Comparison of ENCODE assay signal across 12 cellular contexts in the genomic region with DNA sequence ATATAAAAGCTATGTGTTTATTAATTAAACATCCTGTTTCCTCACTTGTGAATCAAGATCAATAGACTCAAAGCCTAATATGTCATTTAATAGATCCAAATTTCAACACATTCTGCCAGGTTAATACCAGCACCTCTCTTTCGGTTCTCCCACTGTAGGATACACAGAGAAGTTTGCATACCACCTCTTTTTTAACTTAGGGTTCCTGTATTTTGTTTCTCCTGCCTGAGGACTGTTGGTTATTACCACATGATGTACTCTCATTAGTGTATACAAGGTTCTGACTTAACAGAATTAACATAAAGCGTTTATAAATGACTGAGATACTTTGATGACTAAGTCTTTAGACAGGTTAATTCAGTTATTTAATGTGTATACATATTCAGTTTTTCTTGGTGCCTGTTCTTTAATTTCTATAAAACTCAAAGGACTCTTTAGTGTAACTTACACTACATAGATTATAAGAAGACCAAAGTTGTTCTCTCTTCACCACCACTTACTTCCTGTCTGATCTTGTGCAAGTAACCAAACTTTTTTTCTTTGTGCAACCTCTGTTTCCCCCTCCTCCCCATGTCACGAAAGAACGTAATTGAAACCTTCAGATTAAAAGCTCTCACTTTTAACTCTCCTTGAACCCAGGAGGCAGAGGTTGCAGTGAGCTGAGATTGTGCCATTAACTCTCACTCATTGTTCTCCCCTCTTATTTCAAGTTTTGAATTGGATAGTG.
DNase-seq lines count a peak whose midpoint lies in the region; ATAC-seq, FAIRE-seq and TF ChIP-seq lines count a peak whose summit lies in the region.
"Had no signal": no experiment of that assay in that cellular context is flagged by ENCODE, and none has a peak within 500 bp of the region (broad histone marks: within the 10 kb centered on the region; RNA-seq: fewer than 3 reads in every experiment).

No MANE protein-coding gene starts in this region.

- no peak overlapping the region for H3K27ac Mint-ChIP-seq in GM23338

- peak overlapping the region; percentile 10; the same call in 1 of the 2 replicates for H3K27ac ChIP-seq in GM23338 (ENCODE audit: low read depth)
- H3K27ac ChIP-seq in muscle layer of duodenum (ENCODE audit: low read length): peak overlapping the region; percentile 17
- H3K27ac ChIP-seq: breast epithelium had no signal

- H3K79me2 ChIP-seq in GM23338 (replicated peaks; ENCODE audit: insufficient read depth): peaks cover 25% of the 10 kb centered on the region

- H3K36me3 ChIP-seq in GM23338 (ENCODE audit: insufficient read depth): peaks cover 16% of the 10 kb centered on the region
- peaks cover 6 to 11% of the 10 kb centered on the region in 2 donors for H3K36me3 ChIP-seq in muscle layer of duodenum (ENCODE audit: control insufficient read depth in 1 of 2, insufficient read depth in 2 of 2, low read length in 2 of 2)
- H3K36me3 ChIP-seq: breast epithelium had no signal

- H3K27me3 ChIP-seq in GM23338 (ENCODE audit: insufficient read depth) (no peaks in the 10 kb centered on the region), muscle layer of duodenum (ENCODE audit: low read depth, low read length) (no peaks in the 10 kb centered on the region)
- H3K27me3 ChIP-seq: breast epithelium had no signal

- TF ChIP-seq CTCF in GM12865 (IDR thresholded peaks at IDR 0.05; ENCODE audit: insufficient read depth, low read depth, low read length, missing control alignments): no peak
- TF ChIP-seq CTCF in GM23338 (conservative IDR thresholded peaks at IDR 0.05; ENCODE audit: low read depth in 2 of 2): no peak

- in situ Hi-C loops in G401 (cut with HindIII; ENCODE audit: low sequenced_read_pairs): no loop called here

- H2AFZ ChIP-seq in GM23338: no peak overlapping the region

- H3K36me3 Mint-ChIP-seq in GM23338 (ENCODE audit: low read depth): peaks cover 33% of the 10 kb centered on the region

- DNase-seq in GM12865 (ENCODE audit: low read depth) (peak; percentile 43), GM23338 (ENCODE audit: low spot score) (no peak), SIG-M5 treated with dmso at 0.1 percent for 504 hours (lab: John Stamatoyannopoulos, UW; ENCODE audit: unreplicated experiment) (peak; percentile 97), G401 (ENCODE audit: low spot score) (no peak), epidermal melanocyte (ENCODE audit: insufficient read length, low spot score) (no peak), putamen (ENCODE audit: low spot score) (no peak), GM19239 (ENCODE audit: insufficient read length, low spot score) (no peak)
- DNase-seq: islet precursor cell, trophoblast cell had no signal

- no peaks in the 10 kb centered on the region for H3K9me3 ChIP-seq in muscle layer of duodenum (ENCODE audit: control insufficient read depth in 1 of 2, low read length in 2 of 2)
- H3K9me3 ChIP-seq: breast epithelium had no signal

- peaks cover 3% of the 10 kb centered on the region; the same call in 1 of the 3 replicates for H3K9me3 Mint-ChIP-seq in GM23338

- H3K4me1 ChIP-seq in GM23338 (ENCODE audit: insufficient read depth) (no peaks in the 10 kb centered on the region), muscle layer of duodenum (ENCODE audit: control insufficient read depth in 1 of 2, insufficient read depth in 2 of 2, low read length in 2 of 2) (no peaks in the 10 kb centered on the region)
- H3K4me1 ChIP-seq: breast epithelium had no signal

- H3K9me2 ChIP-seq in GM23338 (ENCODE audit: insufficient read depth): no peaks in the 10 kb centered on the region

- peaks cover 4% of the 10 kb centered on the region for H3K27me3 Mint-ChIP-seq in GM23338 (ENCODE audit: insufficient read depth, low read depth, poor library complexity)

- H3K4me3 ChIP-seq in GM12865 (ENCODE audit: low read depth, low read length) (no peak overlapping the region), GM23338 (no peak overlapping the region), muscle layer of duodenum (ENCODE audit: low read depth in 1 of 2, low read length in 2 of 2) (no peak overlapping the region)
- H3K4me3 ChIP-seq: breast epithelium had no signal

- no peak overlapping the region for H3K4me2 ChIP-seq in GM23338

- ATAC-seq in GM23338: no peak

- peaks cover 11% of the 10 kb centered on the region; the same call in 2 of the 3 replicates for H3K4me1 Mint-ChIP-seq in GM23338

- no peak for FAIRE-seq in GM19239 (lab: Jason Lieb, UNC)
- FAIRE-seq: GM18507 had no signal

- H3F3A ChIP-seq in GM23338 (replicated peaks; ENCODE audit: low read depth): no peaks in the 10 kb centered on the region; the same call in 1 of the 2 replicates

- H4K20me1 ChIP-seq in GM23338 (replicated peaks; ENCODE audit: insufficient read depth): peaks cover 4% of the 10 kb centered on the region; the same call in 1 of the 2 replicates

- H3K4me3 Mint-ChIP-seq in GM23338: no peak overlapping the region

TF ChIP-seq in GM23338, 12 proteins besides CTCF, POLR2A, EP300 and RAD21 (continues in another document):
- no peak for TF ChIP-seq EZH2phosphoT487 (IDR thresholded peaks at IDR 0.05; ENCODE audit: unreplicated experiment)
- TF ChIP-seq, protein P1, sequence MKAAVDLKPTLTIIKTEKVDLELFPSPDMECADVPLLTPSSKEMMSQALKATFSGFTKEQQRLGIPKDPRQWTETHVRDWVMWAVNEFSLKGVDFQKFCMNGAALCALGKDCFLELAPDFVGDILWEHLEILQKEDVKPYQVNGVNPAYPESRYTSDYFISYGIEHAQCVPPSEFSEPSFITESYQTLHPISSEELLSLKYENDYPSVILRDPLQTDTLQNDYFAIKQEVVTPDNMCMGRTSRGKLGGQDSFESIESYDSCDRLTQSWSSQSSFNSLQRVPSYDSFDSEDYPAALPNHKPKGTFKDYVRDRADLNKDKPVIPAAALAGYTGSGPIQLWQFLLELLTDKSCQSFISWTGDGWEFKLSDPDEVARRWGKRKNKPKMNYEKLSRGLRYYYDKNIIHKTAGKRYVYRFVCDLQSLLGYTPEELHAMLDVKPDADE (IDR thresholded peaks at IDR 0.05): no peak
- no peak for TF ChIP-seq ZNF331 (CRISPR knock-in tag; IDR thresholded peaks at IDR 0.05; ENCODE audit: low read depth)
- no peak for TF ChIP-seq EZH2 (IDR thresholded peaks at IDR 0.05; ENCODE audit: low read depth, unreplicated experiment)
- TF ChIP-seq, protein P2, sequence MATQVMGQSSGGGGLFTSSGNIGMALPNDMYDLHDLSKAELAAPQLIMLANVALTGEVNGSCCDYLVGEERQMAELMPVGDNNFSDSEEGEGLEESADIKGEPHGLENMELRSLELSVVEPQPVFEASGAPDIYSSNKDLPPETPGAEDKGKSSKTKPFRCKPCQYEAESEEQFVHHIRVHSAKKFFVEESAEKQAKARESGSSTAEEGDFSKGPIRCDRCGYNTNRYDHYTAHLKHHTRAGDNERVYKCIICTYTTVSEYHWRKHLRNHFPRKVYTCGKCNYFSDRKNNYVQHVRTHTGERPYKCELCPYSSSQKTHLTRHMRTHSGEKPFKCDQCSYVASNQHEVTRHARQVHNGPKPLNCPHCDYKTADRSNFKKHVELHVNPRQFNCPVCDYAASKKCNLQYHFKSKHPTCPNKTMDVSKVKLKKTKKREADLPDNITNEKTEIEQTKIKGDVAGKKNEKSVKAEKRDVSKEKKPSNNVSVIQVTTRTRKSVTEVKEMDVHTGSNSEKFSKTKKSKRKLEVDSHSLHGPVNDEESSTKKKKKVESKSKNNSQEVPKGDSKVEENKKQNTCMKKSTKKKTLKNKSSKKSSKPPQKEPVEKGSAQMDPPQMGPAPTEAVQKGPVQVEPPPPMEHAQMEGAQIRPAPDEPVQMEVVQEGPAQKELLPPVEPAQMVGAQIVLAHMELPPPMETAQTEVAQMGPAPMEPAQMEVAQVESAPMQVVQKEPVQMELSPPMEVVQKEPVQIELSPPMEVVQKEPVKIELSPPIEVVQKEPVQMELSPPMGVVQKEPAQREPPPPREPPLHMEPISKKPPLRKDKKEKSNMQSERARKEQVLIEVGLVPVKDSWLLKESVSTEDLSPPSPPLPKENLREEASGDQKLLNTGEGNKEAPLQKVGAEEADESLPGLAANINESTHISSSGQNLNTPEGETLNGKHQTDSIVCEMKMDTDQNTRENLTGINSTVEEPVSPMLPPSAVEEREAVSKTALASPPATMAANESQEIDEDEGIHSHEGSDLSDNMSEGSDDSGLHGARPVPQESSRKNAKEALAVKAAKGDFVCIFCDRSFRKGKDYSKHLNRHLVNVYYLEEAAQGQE (IDR thresholded peaks at IDR 0.05; ENCODE audit: unreplicated experiment): no peak
- no peak for TF ChIP-seq JUNB (IDR thresholded peaks at IDR 0.05; ENCODE audit: unreplicated experiment)
- TF ChIP-seq CREB1 (CRISPR knock-in tag; IDR thresholded peaks at IDR 0.05; ENCODE audit: low read depth): no peak

Comparison
In these comparisons a context has a peak if more than half of its experiments do, and no peak if none do; other contexts are left out.
1. DNase-seq: peak in GM12865 (single experiment) and SIG-M5 treated with dmso at 0.1 percent for 504 hours (single experiment); none in GM23338 (single experiment), G401 (single experiment), epidermal melanocyte (single experiment), putamen (single experiment) and GM19239 (single experiment).